10 cellular contexts compared by ENCODE assay signal in the genomic region with DNA sequence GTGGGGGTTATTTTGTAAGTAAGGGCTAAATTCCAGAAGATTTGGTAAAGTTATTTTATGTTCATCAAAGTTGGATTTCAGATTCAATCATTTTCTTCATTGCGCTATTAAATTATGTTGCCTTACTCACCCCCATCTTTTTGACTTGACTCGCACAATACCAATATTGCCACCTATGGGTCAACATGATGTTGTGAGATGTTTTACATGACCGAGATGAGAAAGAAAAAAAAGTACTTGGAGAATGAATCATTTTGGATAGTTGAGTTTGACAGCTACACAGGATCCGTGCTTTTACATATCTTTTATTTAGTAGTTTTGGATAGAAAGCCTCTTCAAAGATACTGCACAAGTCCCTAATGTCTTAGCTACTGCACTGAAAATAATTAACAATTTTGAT.
DNase-seq lines count a peak whose midpoint lies in the region; TF ChIP-seq lines count a peak whose summit lies in the region.
"Had no signal": no experiment of that assay in that cellular context is flagged by ENCODE, and none has a peak within 500 bp of the region (broad histone marks: within the 10 kb centered on the region; RNA-seq: fewer than 3 reads in every experiment).

No MANE protein-coding gene starts in this region.

- 21 to 23% methylated on average over 4 of the region's 4 CpGs for WGBS in GM23248 (ENCODE audit: low coverage in 1 of 2, low lambda C conversion rate in 2 of 2, missing lambda C conversion rate in 2 of 2), 2 experiments
- 55 to 62% (median 58%) methylated on average over 4 of the region's 4 CpGs for WGBS in ovary, 3 donors

- in situ Hi-C loops in GM23248 (cut with MboI) (loop anchor here (25.0 kb wide), 1 partner anchor 630 kb away; no protein-coding TSS in a partner anchor), SK-MEL-5 (cut with HindIII; ENCODE audit: low pct_unique_long_range_greater_than_20kb, low sequenced_read_pairs) (no loop called here)

- TF ChIP-seq EP300 in ovary (IDR thresholded peaks at IDR 0.05), result no peak

- peaks cover 18% of the 10 kb centered on the region for H3F3A ChIP-seq in GM23248 (ENCODE audit: insufficient read depth)

- no peak overlapping the region for H3K27ac ChIP-seq in GM23248
- no peak overlapping the region for H3K27ac ChIP-seq in ovary
- H3K27ac ChIP-seq: neutrophil had no signal

- DNase-seq in AG09319 (ENCODE audit: extremely low read depth, low read depth), result no peak
- DNase-seq in GM23248, result peak; percentile 67
- peak; percentile 58 for DNase-seq in SK-MEL-5 (ENCODE audit: low read depth, low spot score)
- DNase-seq in iris pigment epithelial cell (ENCODE audit: low read depth), result peak; percentile 63
- no peak for DNase-seq in ovary
- no peak for DNase-seq in central memory CD4-positive, alpha-beta T cell
- DNase-seq in HK-2 (ENCODE audit: unreplicated experiment), result no peak
- no peak for DNase-seq in activated T-cell treated with anti-CD3 and anti-CD28 coated beads, Interleukin-2, amount 50 U/mL, for 1 hour
- DNase-seq: NCI-H187 had no signal

- no peaks in the 10 kb centered on the region for H3K9me2 ChIP-seq in GM23248 (ENCODE audit: insufficient read depth)

- intact Hi-C loops in ovary (cut with DNase I), result loop anchor here in 1 of 4 donors (10.0 kb wide), 1 partner anchor 1507 kb away; no protein-coding TSS in a partner anchor

- H3K4me2 ChIP-seq in GM23248 (ENCODE audit: unreplicated experiment), result no peak overlapping the region

- no peaks in the 10 kb centered on the region for H3K27me3 ChIP-seq in GM23248 (replicated peaks; ENCODE audit: insufficient read depth)
- no peaks in the 10 kb centered on the region for H3K27me3 ChIP-seq in ovary
- H3K27me3 ChIP-seq: neutrophil had no signal

- H4K20me1 ChIP-seq in GM23248 (ENCODE audit: insufficient read depth), result no peaks in the 10 kb centered on the region

- H3K4me1 ChIP-seq in GM23248 (ENCODE audit: insufficient read depth) (peaks cover 18% of the 10 kb centered on the region), ovary (ENCODE audit: insufficient read depth) (no peaks in the 10 kb centered on the region)

- TF ChIP-seq POLR2A in ovary (IDR thresholded peaks at IDR 0.05), result no peak

- no peaks in the 10 kb centered on the region for H3K79me2 ChIP-seq in GM23248 (ENCODE audit: insufficient read depth)

- H3K4me3 ChIP-seq in GM23248 (no peak overlapping the region), ovary (no peak overlapping the region)

- TF ChIP-seq CTCF in AG09319 (IDR thresholded peaks at IDR 0.05; ENCODE audit: low read depth, low read length) (peak; percentile 26), ovary (IDR thresholded peaks at IDR 0.05) (no peak)

- H3K36me3 ChIP-seq in GM23248 (ENCODE audit: low read depth) (no peaks in the 10 kb centered on the region), ovary (no peaks in the 10 kb centered on the region)
- H3K36me3 ChIP-seq: neutrophil had no signal

- no peak overlapping the region for H3K9ac ChIP-seq in GM23248

- no peak overlapping the region for H2AFZ ChIP-seq in GM23248

- no peaks in the 10 kb centered on the region for H3K9me3 ChIP-seq in GM23248 (ENCODE audit: low read depth)
- H3K9me3 ChIP-seq in ovary, result no peaks in the 10 kb centered on the region
- H3K9me3 ChIP-seq: neutrophil had no signal

Comparison
In these comparisons a context has a peak if more than half of its experiments do, and no peak if none do; other contexts are left out.
1. DNase-seq: peak in GM23248 (single experiment), SK-MEL-5 (single experiment) and iris pigment epithelial cell (single experiment); none in AG09319 (single experiment), ovary (0 of 5), central memory CD4-positive, alpha-beta T cell (single experiment), HK-2 (single experiment) and activated T-cell treated with anti-CD3 and anti-CD28 coated beads, Interleukin-2, amount 50 U/mL, for 1 hour (single experiment).